1 cellular context compared by ENCODE assay signal in genomic region chr1:154352245-154352580, GRCh38.
TF ChIP-seq lines count a peak whose summit lies in the region.

No MANE protein-coding gene starts in this region.

TF ChIP-seq in SK-N-SH, 30 proteins besides CTCF, POLR2A, EP300 and RAD21 (continued from another document):
- TF ChIP-seq FOSL2 (IDR thresholded peaks at IDR 0.05; ENCODE audit: borderline replicate concordance, low read depth) (no peak), ELF1 (IDR thresholded peaks at IDR 0.05) (no peak), SIN3A (IDR thresholded peaks at IDR 0.05; ENCODE audit: borderline replicate concordance, low read depth, low read length) (no peak), YY1 (IDR thresholded peaks at IDR 0.05; ENCODE audit: low read depth) (no peak), GABPA (IDR thresholded peaks at IDR 0.05; ENCODE audit: low read depth) (no peak), RCOR1 (IDR thresholded peaks at IDR 0.05; ENCODE audit: low read length) (no peak), CHD2 (IDR thresholded peaks at IDR 0.05; ENCODE audit: low read length, partially characterized antibody) (no peak), TEAD4 (IDR thresholded peaks at IDR 0.05; ENCODE audit: borderline replicate concordance, insufficient read depth) (no peak), MAX (IDR thresholded peaks at IDR 0.05; ENCODE audit: low read depth) (no peak), POLR2AphosphoS5 (IDR thresholded peaks at IDR 0.05; ENCODE audit: low read depth, low read length) (no peak), USF2 (IDR thresholded peaks at IDR 0.05; ENCODE audit: borderline replicate concordance, low read depth, low read length) (no peak), TCF12 (IDR thresholded peaks at IDR 0.05) (no peak), NRF1 (IDR thresholded peaks at IDR 0.05; ENCODE audit: low read depth, low read length) (no peak), MEF2A (IDR thresholded peaks at IDR 0.05; ENCODE audit: borderline replicate concordance, low read depth) (no peak), NFIC (IDR thresholded peaks at IDR 0.05; ENCODE audit: borderline replicate concordance) (no peak), MXI1 (IDR thresholded peaks at IDR 0.05; ENCODE audit: low read depth, low read length) (no peak)
- TF ChIP-seq, protein P1, sequence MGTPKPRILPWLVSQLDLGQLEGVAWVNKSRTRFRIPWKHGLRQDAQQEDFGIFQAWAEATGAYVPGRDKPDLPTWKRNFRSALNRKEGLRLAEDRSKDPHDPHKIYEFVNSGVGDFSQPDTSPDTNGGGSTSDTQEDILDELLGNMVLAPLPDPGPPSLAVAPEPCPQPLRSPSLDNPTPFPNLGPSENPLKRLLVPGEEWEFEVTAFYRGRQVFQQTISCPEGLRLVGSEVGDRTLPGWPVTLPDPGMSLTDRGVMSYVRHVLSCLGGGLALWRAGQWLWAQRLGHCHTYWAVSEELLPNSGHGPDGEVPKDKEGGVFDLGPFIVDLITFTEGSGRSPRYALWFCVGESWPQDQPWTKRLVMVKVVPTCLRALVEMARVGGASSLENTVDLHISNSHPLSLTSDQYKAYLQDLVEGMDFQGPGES (IDR thresholded peaks at IDR 0.05; ENCODE audit: low read depth, low read length): no peak
